ENCODE assay signal across 9 cellular contexts in genomic region chr12:130839770-130840355, GRCh38. TPM values are rescaled to one million over a fixed set of nuclear protein-coding genes. Genes with fewer than 3 reads are reported as not detected.
DNase-seq lines count a peak whose midpoint lies in the region; ATAC-seq and TF ChIP-seq lines count a peak whose summit lies in the region.
"Had no signal": no experiment of that assay in that cellular context is flagged by ENCODE, and none has a peak within 500 bp of the region (broad histone marks: within the 10 kb centered on the region; RNA-seq: fewer than 3 reads in every experiment).

No MANE protein-coding gene starts in this region.

- H2AK5ac ChIP-seq in trophoblast cell (ENCODE audit: low read length), result no peak overlapping the region

- no peak overlapping the region for H3K14ac ChIP-seq in trophoblast cell (ENCODE audit: low read length)

- peaks cover 4% of the 10 kb centered on the region; the same call in 1 of the 2 replicates for H4K20me1 ChIP-seq in OCI-LY3 (ENCODE audit: insufficient read depth, low read length)

- peak overlapping the region; percentile 86 for H3K4me3 Mint-ChIP-seq in Calu3 (ENCODE audit: low read depth, unreplicated experiment)
- H3K4me3 Mint-ChIP-seq in effector memory CD8-positive, alpha-beta T cell, result peak overlapping the region; percentile 78 to 82

- no peak for ATAC-seq in effector memory CD8-positive, alpha-beta T cell (replicated peaks)
- no peak for ATAC-seq in GM19455 (IDR thresholded peaks at IDR 0.05; ENCODE audit: unreplicated experiment)

- DNase-seq in Calu3 (no peak), trophoblast cell (no peak), nucleus accumbens (lab: John Stamatoyannopoulos, UW) (no peak), GM03348 (ENCODE audit: low spot score) (no peak)
- DNase-seq in effector memory CD8-positive, alpha-beta T cell, result no peak
- no peak for DNase-seq in stimulated activated CD4-positive, alpha-beta T cell treated with anti-CD3 and anti-CD28 coated beads, Interleukin-4, amount 100 ng/mL, for 1 hour

- intact Hi-C loops in Calu3 (cut with micrococcal nuclease; ENCODE audit: unreplicated experiment), result loop anchor here (5.0 kb wide), 1 partner anchor 32 kb away; the partner anchor contains the start of gene RAN

- no peaks in the 10 kb centered on the region for H3K27me3 Mint-ChIP-seq in Calu3 (ENCODE audit: unreplicated experiment)
- peaks cover 0 to 2% of the 10 kb centered on the region in 2 donors for H3K27me3 Mint-ChIP-seq in effector memory CD8-positive, alpha-beta T cell

- no peak overlapping the region for H4K8ac ChIP-seq in trophoblast cell (ENCODE audit: low read depth, low read length)

- no peaks in the 10 kb centered on the region for H3K9me3 Mint-ChIP-seq in Calu3 (ENCODE audit: low read depth, unreplicated experiment)
- H3K9me3 Mint-ChIP-seq in effector memory CD8-positive, alpha-beta T cell, result no peaks in the 10 kb centered on the region

- H2AFZ ChIP-seq in OCI-LY3 (ENCODE audit: low read depth, low read length) (peak overlapping the region; percentile 86), trophoblast cell (ENCODE audit: insufficient read depth, low read length, poor library complexity) (peak overlapping the region; percentile 6)

- CTCF ChIA-PET in Calu3 (lab: Charles Lee), result interaction anchor here (1.1 kb wide), 1 partner anchor 31 kb away, joined by 3 read pairs; no protein-coding TSS in a partner anchor

- peaks cover 19% of the 10 kb centered on the region for H3K4me1 Mint-ChIP-seq in Calu3 (ENCODE audit: low read depth, unreplicated experiment)
- peaks cover 12 to 15% of the 10 kb centered on the region in 2 donors for H3K4me1 Mint-ChIP-seq in effector memory CD8-positive, alpha-beta T cell (ENCODE audit: low read depth in 2 of 2)

- peak overlapping the region; percentile 10 for H3K27ac Mint-ChIP-seq in Calu3 (ENCODE audit: unreplicated experiment)
- H3K27ac Mint-ChIP-seq in effector memory CD8-positive, alpha-beta T cell, result peak overlapping the region in 1 of 2 donors; percentile 14

- TF ChIP-seq CTCF in Calu3 (IDR thresholded peaks at IDR 0.05; ENCODE audit: unreplicated experiment) (no peak), OCI-LY3 (IDR thresholded peaks at IDR 0.05; ENCODE audit: low read depth, low read length) (no peak)

- H2BK12ac ChIP-seq in trophoblast cell (ENCODE audit: low read length), result no peak overlapping the region

- BruUV-seq in Calu3 (replicated peaks; lab: Mats Ljungman, UMichigan), result no TSS peak

- peak overlapping the region; percentile 74 for H3K4me3 ChIP-seq in OCI-LY3 (ENCODE audit: low read length)
- no peak overlapping the region for H3K4me3 ChIP-seq in trophoblast cell (ENCODE audit: low read depth, low read length)
- H3K4me3 ChIP-seq: body of pancreas had no signal

- peak overlapping the region; percentile 42; the same call in 1 of the 2 replicates for H3K9ac ChIP-seq in OCI-LY3 (ENCODE audit: low read length)
- no peak overlapping the region for H3K9ac ChIP-seq in trophoblast cell (ENCODE audit: low read length)

- H3K4me1 ChIP-seq in OCI-LY3 (ENCODE audit: low read length) (peaks cover 13% of the 10 kb centered on the region), trophoblast cell (ENCODE audit: control insufficient read depth in 1 of 2, insufficient read depth in 2 of 2, low read length in 2 of 2) (peaks cover 2% of the 10 kb centered on the region in 2 experiments)

- H3K4ac ChIP-seq in trophoblast cell (ENCODE audit: low read depth, low read length), result no peak overlapping the region

- no peak overlapping the region for H3K23ac ChIP-seq in trophoblast cell (ENCODE audit: low read length)

- H3K27ac ChIP-seq in OCI-LY3 (ENCODE audit: low read length) (no peak overlapping the region), trophoblast cell (ENCODE audit: low read depth, low read length) (no peak overlapping the region)

- H3K36me3 ChIP-seq in OCI-LY3 (replicated peaks; ENCODE audit: low read depth, low read length) (no peaks in the 10 kb centered on the region), trophoblast cell (ENCODE audit: control insufficient read depth in 1 of 2, insufficient read depth in 2 of 2, low read length in 2 of 2) (peaks cover 0 to 2% of the 10 kb centered on the region in 2 experiments)

- no CpG with 5 or more reads among the region's 11 CpGs for WGBS in trophoblast cell (ENCODE audit: extremely low coverage, insufficient coverage, insufficient read length)

- no peak overlapping the region for H3K18ac ChIP-seq in trophoblast cell (ENCODE audit: low read length)

- H3K27me3 ChIP-seq in OCI-LY3 (ENCODE audit: low read depth, low read length) (no peaks in the 10 kb centered on the region), trophoblast cell (ENCODE audit: insufficient read depth, low read length) (no peaks in the 10 kb centered on the region)
- H3K27me3 ChIP-seq: body of pancreas had no signal

- peak overlapping the region; percentile 89 for H3K4me2 ChIP-seq in OCI-LY3 (ENCODE audit: low read length)
- H3K4me2 ChIP-seq in trophoblast cell (ENCODE audit: low read length), result peak overlapping the region; percentile 55

- H3K9me3 ChIP-seq in OCI-LY3 (ENCODE audit: insufficient read depth, low read length), result no peaks in the 10 kb centered on the region
- H3K9me3 ChIP-seq in trophoblast cell (ENCODE audit: insufficient read depth, low read depth, low read length), result peaks cover 2% of the 10 kb centered on the region
- H3K9me3 ChIP-seq: body of pancreas had no signal

- peaks cover 18% of the 10 kb centered on the region for H3K36me3 Mint-ChIP-seq in Calu3 (ENCODE audit: insufficient read depth, unreplicated experiment)
- peaks cover 8% of the 10 kb centered on the region for H3K36me3 Mint-ChIP-seq in effector memory CD8-positive, alpha-beta T cell (ENCODE audit: insufficient read depth)

- no peaks in the 10 kb centered on the region for H3K79me1 ChIP-seq in trophoblast cell (ENCODE audit: low read length)

- no peak overlapping the region for H2BK5ac ChIP-seq in trophoblast cell (ENCODE audit: low read depth, low read length, poor library complexity)

- no peak overlapping the region for H2BK120ac ChIP-seq in trophoblast cell (ENCODE audit: insufficient read depth, low read length, poor library complexity)

- H4K12ac ChIP-seq in trophoblast cell (ENCODE audit: low read depth, low read length), result no peak overlapping the region

- no peak overlapping the region for H4K91ac ChIP-seq in trophoblast cell (ENCODE audit: low read depth, low read length)

- H3K79me2 ChIP-seq in OCI-LY3 (ENCODE audit: low read length), result peaks cover 24% of the 10 kb centered on the region
- no peaks in the 10 kb centered on the region for H3K79me2 ChIP-seq in trophoblast cell (ENCODE audit: control insufficient read depth, insufficient read depth, low read length, poor library complexity)

RNA-seq across cellular contexts. Expression of gene STX2, which starts 0.8 kb away (rescaled TPM):
- total RNA-seq in Calu3 (2022), result 21.0 and 26.7 TPM in 2 replicates
- polyA plus RNA-seq in trophoblast cell (2013), result 14.4 and 15.3 TPM in 2 replicates

RNA-seq across cellular contexts. Expression of gene RAN, which starts 32.0 kb away (rescaled TPM):
- 1,463 and 1,538 TPM in 2 replicates for total RNA-seq in Calu3 (2022)
- 542 and 555 TPM in 2 replicates for polyA plus RNA-seq in trophoblast cell (2013)
